Comparison of ENCODE assay signal across 1 cellular context in genomic region chr3:87260270-87260669, GRCh38.
TF ChIP-seq lines count a peak whose summit lies in the region.

No MANE protein-coding gene starts in this region.

TF ChIP-seq in IMR-90, 13 proteins besides CTCF, POLR2A, EP300 and RAD21 (continued from another document):
- TF ChIP-seq USF2 (IDR thresholded peaks at IDR 0.05; ENCODE audit: low read depth, low read length): no peak
TF ChIP-seq in IMR-90: peak in this region for 1.
